In genomic region chr3:123081718-123082369, GRCh38 we compare ENCODE assay signal across 8 cellular contexts. TPM values are rescaled to one million over a fixed set of nuclear protein-coding genes. Genes with fewer than 3 reads are reported as not detected.
DNase-seq lines count a peak whose midpoint lies in the region; ATAC-seq, FAIRE-seq and TF ChIP-seq lines count a peak whose summit lies in the region.
"Had no signal": no experiment of that assay in that cellular context is flagged by ENCODE, and none has a peak within 500 bp of the region (broad histone marks: within the 10 kb centered on the region; RNA-seq: fewer than 3 reads in every experiment).

No MANE protein-coding gene starts in this region.

- H3F3A ChIP-seq in Loucy (ENCODE audit: low read depth), result peaks cover 11% of the 10 kb centered on the region; the same call in 1 of the 2 replicates
- H3F3A ChIP-seq in GM23338 (replicated peaks; ENCODE audit: low read depth), result no peaks in the 10 kb centered on the region

- no peaks in the 10 kb centered on the region for H3K9me1 ChIP-seq in K562 (ENCODE audit: control insufficient read depth, insufficient read depth, low read length)

- peak overlapping the region; percentile 72 for H3K9ac ChIP-seq in Loucy (ENCODE audit: low read depth, low read length, poor library complexity, severe bottlenecking)
- peak overlapping the region; percentile 62 to 63; a peak in 2 of 4 replicates for H3K9ac ChIP-seq in K562 (ENCODE audit: insufficient read depth in 1 of 2, low read depth in 2 of 2, low read length in 2 of 2)
- H3K9ac ChIP-seq in Karpas-422 (ENCODE audit: low read length), result no peak overlapping the region

- TF ChIP-seq RAD21 in K562 (CRISPR knock-in tag; conservative IDR thresholded peaks at IDR 0.05 in 1 of 2, IDR thresholded peaks at IDR 0.05 in 1 of 2), result no peak

- CTCF ChIA-PET in K562 (lab: Yijun Ruan, JAX; ENCODE audit: low intra/inter-chr PET ratio), result no interaction called here

- TF ChIP-seq EP300 in K562 (IDR thresholded peaks at IDR 0.05; ENCODE audit: low read length) (no peak), sigmoid colon (IDR thresholded peaks at IDR 0.05) (no peak)

- intact Hi-C loops in K562 (cut with micrococcal nuclease) (no loop called here), sigmoid colon (cut with DNase I) (no loop called here)

- BruUV-seq in K562 (replicated peaks; lab: Mats Ljungman, UMichigan), result no TSS peak

- H3K27ac Mint-ChIP-seq in GM23338, result no peak overlapping the region

- peak overlapping the region; percentile 88 for H3K4me2 ChIP-seq in Loucy (ENCODE audit: low read depth, low read length, poor library complexity, severe bottlenecking)
- peak overlapping the region; percentile 53 for H3K4me2 ChIP-seq in K562 (ENCODE audit: insufficient read depth, low read length)
- no peak overlapping the region for H3K4me2 ChIP-seq in Karpas-422 (ENCODE audit: low read depth, low read length, poor library complexity, severe bottlenecking)
- H3K4me2 ChIP-seq in GM23338, result no peak overlapping the region

- no peak for TF ChIP-seq CTCF in Loucy (conservative IDR thresholded peaks at IDR 0.05; ENCODE audit: low read length)
- no peak for TF ChIP-seq CTCF in K562 (IDR thresholded peaks at IDR 0.05 in 2 of 3, conservative IDR thresholded peaks at IDR 0.05 in 1 of 3; ENCODE audit: insufficient read depth in 2 of 3, low read depth in 1 of 3, low read length in 3 of 3)
- no peak for TF ChIP-seq CTCF in sigmoid colon (IDR thresholded peaks at IDR 0.05)
- TF ChIP-seq CTCF in GM23338 (conservative IDR thresholded peaks at IDR 0.05; ENCODE audit: low read depth in 2 of 2), result no peak

- TF ChIP-seq POLR2A in K562 (conservative IDR thresholded peaks at IDR 0.05) (no peak), sigmoid colon (IDR thresholded peaks at IDR 0.05) (no peak)

- H3K9me3 Mint-ChIP-seq in GM23338, result no peaks in the 10 kb centered on the region

- H3K4me1 ChIP-seq in Loucy (ENCODE audit: insufficient read depth, low read length, poor library complexity, severe bottlenecking) (peaks cover 88% of the 10 kb centered on the region), K562 (replicated peaks in 1 of 2; ENCODE audit: control insufficient read depth in 2 of 2, insufficient read depth in 2 of 2, low read length in 2 of 2) (peaks cover 36 to 80% of the 10 kb centered on the region in 2 experiments), sigmoid colon (peaks cover 0 to 83% (median 80%) of the 10 kb centered on the region in 4 donors), Karpas-422 (ENCODE audit: low read length) (no peaks in the 10 kb centered on the region), GM23338 (ENCODE audit: insufficient read depth) (peaks cover 41% of the 10 kb centered on the region)

- FAIRE-seq in K562 (lab: Jason Lieb, UNC), result no peak

- H3K36me3 ChIP-seq in Loucy (ENCODE audit: insufficient read depth, low read length), result no peaks in the 10 kb centered on the region
- 0 out of 3 replicates have a peak, but pooled peaks cover 3% of the 10 kb centered on the region for H3K36me3 ChIP-seq in K562 (ENCODE audit: control insufficient read depth, insufficient read depth, low read length)
- no peaks in the 10 kb centered on the region for H3K36me3 ChIP-seq in sigmoid colon
- no peaks in the 10 kb centered on the region for H3K36me3 ChIP-seq in Karpas-422 (ENCODE audit: insufficient read depth, low read length)
- no peaks in the 10 kb centered on the region for H3K36me3 ChIP-seq in GM23338 (ENCODE audit: insufficient read depth)
- H3K36me3 ChIP-seq: ascending aorta had no signal

- no peaks in the 10 kb centered on the region; the same call in 2 of the 3 replicates for H3K36me3 Mint-ChIP-seq in GM23338 (ENCODE audit: low read depth)

- H2AFZ ChIP-seq in Loucy (ENCODE audit: low read length), result no peak overlapping the region
- H2AFZ ChIP-seq in K562 (ENCODE audit: low read depth, low read length), result no peak overlapping the region
- H2AFZ ChIP-seq in Karpas-422 (ENCODE audit: low read length), result no peak overlapping the region
- H2AFZ ChIP-seq in GM23338, result no peak overlapping the region

- in situ Hi-C loops in K562 (cut with MboI), result no loop called here

- H3K27me3 Mint-ChIP-seq in GM23338 (ENCODE audit: insufficient read depth, low read depth, poor library complexity), result peaks cover 6% of the 10 kb centered on the region

- peak overlapping the region; percentile 69 for H3K4me3 ChIP-seq in Loucy (ENCODE audit: low read length, poor library complexity, severe bottlenecking)
- H3K4me3 ChIP-seq in K562, result no peak overlapping the region
- H3K4me3 ChIP-seq in sigmoid colon, result no peak overlapping the region
- H3K4me3 ChIP-seq in Karpas-422 (ENCODE audit: low read length), result no peak overlapping the region
- no peak overlapping the region for H3K4me3 ChIP-seq in GM23338
- H3K4me3 ChIP-seq: ascending aorta had no signal

- H3K79me2 ChIP-seq in Loucy (ENCODE audit: insufficient read depth, low read length), result peaks cover 85% of the 10 kb centered on the region
- peaks cover 97% of the 10 kb centered on the region for H3K79me2 ChIP-seq in K562 (ENCODE audit: control insufficient read depth, insufficient read depth, low read length)
- H3K79me2 ChIP-seq in Karpas-422 (ENCODE audit: low read length), result peaks cover 67% of the 10 kb centered on the region
- peaks cover 97% of the 10 kb centered on the region for H3K79me2 ChIP-seq in GM23338 (replicated peaks; ENCODE audit: insufficient read depth)

- no peaks in the 10 kb centered on the region for H3K27me3 ChIP-seq in Loucy (ENCODE audit: insufficient read depth, low read length, poor library complexity, severe bottlenecking)
- H3K27me3 ChIP-seq in K562 (ENCODE audit: control insufficient read depth in 2 of 2, insufficient read depth in 2 of 2, low read length in 2 of 2), result no peaks in the 10 kb centered on the region
- H3K27me3 ChIP-seq in sigmoid colon, result no peaks in the 10 kb centered on the region
- H3K27me3 ChIP-seq in Karpas-422 (ENCODE audit: low read length), result no peaks in the 10 kb centered on the region
- H3K27me3 ChIP-seq in GM23338 (ENCODE audit: insufficient read depth), result no peaks in the 10 kb centered on the region
- H3K27me3 ChIP-seq: ascending aorta had no signal

- peak; percentile 42 for ATAC-seq in GM19395 (IDR thresholded peaks at IDR 0.05; ENCODE audit: unreplicated experiment)
- ATAC-seq in K562, result peak; percentile 4; the same call in 2 of the 3 replicates
- no peak for ATAC-seq in HG03280 (IDR thresholded peaks at IDR 0.05; ENCODE audit: unreplicated experiment)
- no peak for ATAC-seq in GM23338

- POLR2A ChIA-PET in K562 (lab: Yijun Ruan, JAX), result interaction anchor here (0.8 to 2.5 kb wide), 3 partner anchors 10 to 935 kb away, joined by 3 to 14 read pairs (median 9); no protein-coding TSS in a partner anchor

- DNase-seq in K562 (ENCODE audit: extremely low read depth in 1 of 4, low spot score in 3 of 4), result peak in 2 of 4 experiments; percentile 22 to 54
- DNase-seq in sigmoid colon, result no peak
- DNase-seq in Karpas-422, result no peak
- no peak for DNase-seq in GM23338 (ENCODE audit: low spot score)

- H3K9me3 ChIP-seq in Loucy (ENCODE audit: insufficient read depth, low read depth, low read length), result no peaks in the 10 kb centered on the region
- no peaks in the 10 kb centered on the region for H3K9me3 ChIP-seq in K562 (replicated peaks; ENCODE audit: control insufficient read depth, insufficient read depth, low read depth, low read length)
- H3K9me3 ChIP-seq in sigmoid colon, result no peaks in the 10 kb centered on the region
- no peaks in the 10 kb centered on the region for H3K9me3 ChIP-seq in Karpas-422 (ENCODE audit: low read length)
- H3K9me3 ChIP-seq: ascending aorta had no signal

- H4K20me1 ChIP-seq in Loucy (ENCODE audit: insufficient read depth, low read length, poor library complexity, severe bottlenecking) (peaks cover 9% of the 10 kb centered on the region), K562 (replicated peaks; ENCODE audit: control insufficient read depth, insufficient read depth, low read length) (peaks cover 21% of the 10 kb centered on the region), Karpas-422 (ENCODE audit: insufficient read depth, low read depth, low read length) (peaks cover 19% of the 10 kb centered on the region), GM23338 (replicated peaks; ENCODE audit: insufficient read depth) (peaks cover 62% of the 10 kb centered on the region)

- WGBS in K562 (ENCODE audit: insufficient coverage, low coverage, missing lambda C conversion rate), result 9% methylated on average over 8 of the region's 8 CpGs
- 67 to 84% methylated on average over 8 of the region's 8 CpGs for WGBS in sigmoid colon, 2 donors

- no peak overlapping the region for H3K4me3 Mint-ChIP-seq in GM23338

- H3K9me2 ChIP-seq in Loucy (replicated peaks; ENCODE audit: low read depth, low read length), result no peaks in the 10 kb centered on the region
- no peaks in the 10 kb centered on the region for H3K9me2 ChIP-seq in Karpas-422 (replicated peaks; ENCODE audit: insufficient read depth, low read length)
- no peaks in the 10 kb centered on the region for H3K9me2 ChIP-seq in GM23338 (ENCODE audit: insufficient read depth)

- peak overlapping the region; percentile 60 for H3K27ac ChIP-seq in K562 (ENCODE audit: extremely low read depth, low read depth, low read length)
- H3K27ac ChIP-seq in sigmoid colon, result peak overlapping the region; percentile 39 to 62 (median 60)
- H3K27ac ChIP-seq in Karpas-422 (ENCODE audit: low read length), result no peak overlapping the region
- H3K27ac ChIP-seq in GM23338 (ENCODE audit: low read depth), result no peak overlapping the region
- H3K27ac ChIP-seq: ascending aorta had no signal

- H3K4me1 Mint-ChIP-seq in GM23338, result peaks cover 53% of the 10 kb centered on the region

RNA-seq across cellular contexts. Expression of gene PDIA5, which starts 15.0 kb away (rescaled TPM):
- 90.0 and 97.0 TPM in 2 replicates for total RNA-seq in K562 (2011; cell fraction: chromatin; rRNA removed; ENCODE audit: low replicate concordance)
- 67.5 and 68.0 TPM in 2 replicates for total RNA-seq in K562 (2011; cell fraction: nucleolus; rRNA removed)
- total RNA-seq in K562 (2011; cell fraction: nucleoplasm; rRNA removed), result 61.6 and 64.2 TPM in 2 replicates
- 19.6 and 20.9 TPM in 2 replicates for total RNA-seq in K562 (2014; rRNA removed)
- 18.2 and 21.4 TPM in 2 replicates for total RNA-seq in K562 (2014; rRNA removed; fragmentation: Illumina TruSeq; extraction: Trizol)
- total RNA-seq in K562 (2015; rRNA removed; fragmentation: Illumina TruSeq; extraction: Trizol), result 16.1 and 18.0 TPM in 2 replicates
- total RNA-seq in K562 (2021), result 23.9 and 27.5 TPM in 2 replicates
- 29.2 and 31.8 TPM in 2 replicates for polyA plus RNA-seq in K562 (2011; rRNA removed)
- 22.6 and 29.7 TPM in 2 replicates for polyA plus RNA-seq in K562 (2011; cell fraction: cytosol; rRNA removed)
- polyA plus RNA-seq in K562 (2011; cell fraction: nucleus; rRNA removed), result 29.8 and 32.1 TPM in 2 replicates
- polyA plus RNA-seq in K562 (2012), result 20.2 and 26.6 TPM in 2 replicates
- polyA plus RNA-seq in K562 (2014; fragmentation: Illumina TruSeq; extraction: Trizol), result 24.9 and 25.9 TPM in 2 replicates
- polyA plus RNA-seq in K562 (2014; fragmentation: Nextera tagmentation; extraction: Ambion mirVana), result 1 to 10 TPM; 3.4 to 4.7 TPM
- 25.7 and 30.0 TPM in 2 replicates for polyA plus RNA-seq in K562 (2014; rRNA removed)
- 33.5 and 35.7 TPM in 2 replicates for polyA minus RNA-seq in K562 (2011; rRNA and poly(A)+ RNA removed)
- polyA minus RNA-seq in K562 (2011; cell fraction: cytosol; rRNA and poly(A)+ RNA removed), result 14.5 and 20.6 TPM in 2 replicates
- 11.2 and 26.9 TPM in 2 replicates for polyA minus RNA-seq in K562 (2011; cell fraction: nucleus; rRNA and poly(A)+ RNA removed)
- total RNA-seq in sigmoid colon, result 10 to 100 TPM; 13.8 to 15.1 (median 14.2) TPM
- polyA plus RNA-seq in sigmoid colon, result 10 to 100 TPM in 2 of 3 donors, 1 to 10 TPM in 1; 4.2 to 23.0 (median 10.8) TPM
- total RNA-seq in Karpas-422 (2014; rRNA removed; shearing (Covaris generic); ENCODE audit: low replicate concordance), result 6.3 and 7.9 TPM in 2 replicates
- 26.4 and 28.1 TPM in 2 replicates for total RNA-seq in GM23338 (2014; rRNA removed; shearing (Covaris generic))
- 22.9 and 23.2 TPM in 2 replicates for polyA plus RNA-seq in GM23338 (2016; fragmentation: Nextera tagmentation; extraction: Ambion mirVana)

RNA-seq across cellular contexts. Expression of gene SEMA5B, which starts 54.3 kb away (rescaled TPM):
- not detected in 2 replicates for total RNA-seq in K562 (2011; cell fraction: chromatin; rRNA removed; ENCODE audit: low replicate concordance)
- not detected in 2 replicates for total RNA-seq in K562 (2011; cell fraction: nucleolus; rRNA removed)
- not detected in 2 replicates for total RNA-seq in K562 (2011; cell fraction: nucleoplasm; rRNA removed)
- total RNA-seq in K562 (2014; rRNA removed) (not detected in 2 replicates), K562 (2014; rRNA removed; fragmentation: Illumina TruSeq; extraction: Trizol) (not detected in 2 replicates), K562 (2015; rRNA removed; fragmentation: Illumina TruSeq; extraction: Trizol) (not detected in 2 replicates), K562 (2021) (not detected in 2 replicates), sigmoid colon (under 1 TPM in 3 of 4 donors, not detected in 1; 0.36 to 0.68 (median 0.55) TPM)
- polyA plus RNA-seq in K562 (2011; rRNA removed) (not detected in 2 replicates), K562 (2014; fragmentation: Illumina TruSeq; extraction: Trizol) (not detected in 2 replicates), K562 (2014; fragmentation: Nextera tagmentation; extraction: Ambion mirVana) (not detected), K562 (2014; rRNA removed) (not detected in 2 replicates), sigmoid colon (under 1 TPM in 2 of 3 donors, not detected in 1; 0.52 to 0.69 TPM), GM23338 (2016; fragmentation: Nextera tagmentation; extraction: Ambion mirVana) (8.0 and 11.0 TPM in 2 replicates)
- not detected in 2 replicates for polyA plus RNA-seq in K562 (2011; cell fraction: cytosol; rRNA removed)
- not detected in 2 replicates for polyA plus RNA-seq in K562 (2011; cell fraction: nucleus; rRNA removed)
- polyA plus RNA-seq in K562 (2012), result 0.03 TPM in 1 of 2 replicates, not detected in the other
- not detected in 2 replicates for polyA minus RNA-seq in K562 (2011; rRNA and poly(A)+ RNA removed)
- not detected in 2 replicates for polyA minus RNA-seq in K562 (2011; cell fraction: cytosol; rRNA and poly(A)+ RNA removed)
- polyA minus RNA-seq in K562 (2011; cell fraction: nucleus; rRNA and poly(A)+ RNA removed), result not detected in 2 replicates
- total RNA-seq in Karpas-422 (2014; rRNA removed; shearing (Covaris generic); ENCODE audit: low replicate concordance), result not detected in 2 replicates
- total RNA-seq in GM23338 (2014; rRNA removed; shearing (Covaris generic)), result 25.4 and 26.8 TPM in 2 replicates

Comparison
In these comparisons a context has a peak if more than half of its experiments do, and no peak if none do; other contexts are left out.
1. ATAC-seq: peak in GM19395 (single experiment) and K562 (single experiment); none in HG03280 (single experiment) and GM23338 (single experiment).
2. H3K4me2 ChIP-seq: peak in Loucy (single experiment) and K562 (single experiment); none in Karpas-422 (single experiment) and GM23338 (single experiment).
3. H3K27ac ChIP-seq: peak in K562 (single experiment) and sigmoid colon (4 of 4); none in Karpas-422 (single experiment) and GM23338 (single experiment).
4. RNA of gene SEMA5B, which starts 54.3 kb away (total RNA-seq): 25.4 to 26.8 TPM in GM23338; 0.36 to 0.68 TPM in sigmoid colon, not detected in K562 and not detected in Karpas-422; every median in the first group is over 10 times any median in the second.